17 cellular contexts compared by ENCODE assay signal in the genomic region with DNA sequence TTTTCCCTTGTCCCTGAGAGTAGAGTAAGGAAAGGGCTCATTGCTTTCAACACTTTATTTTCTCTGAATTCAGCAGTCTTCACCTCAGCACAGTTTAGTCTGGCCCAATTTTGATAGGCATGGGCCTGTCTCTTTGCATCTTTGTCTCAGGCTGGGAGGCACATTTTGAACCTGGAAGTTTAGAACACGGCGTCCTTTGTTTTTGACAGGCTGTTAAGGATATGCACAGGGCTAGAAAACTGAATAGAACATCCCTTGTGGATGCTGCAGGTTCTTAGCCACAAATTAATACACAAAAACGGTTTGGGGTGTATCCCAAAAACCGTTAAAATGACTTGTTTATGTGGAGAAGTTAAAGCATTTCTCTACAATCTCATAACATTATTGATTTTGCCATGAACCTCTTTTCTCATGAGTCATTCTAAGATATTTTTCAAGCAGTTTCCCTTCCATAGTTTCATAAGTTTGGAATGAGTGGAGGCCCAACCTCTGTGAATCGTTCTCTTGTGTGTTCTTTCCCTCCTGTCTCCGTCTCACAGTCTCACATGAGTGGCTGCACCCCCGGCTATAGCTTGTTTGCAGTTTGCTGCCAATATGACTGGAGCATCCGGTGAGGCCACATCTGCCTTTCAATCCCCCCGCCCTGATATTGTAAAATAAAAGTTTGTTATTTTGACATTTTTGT.
DNase-seq lines count a peak whose midpoint lies in the region; ATAC-seq, FAIRE-seq and TF ChIP-seq lines count a peak whose summit lies in the region.
"Had no signal": no experiment of that assay in that cellular context is flagged by ENCODE, and none has a peak within 500 bp of the region (broad histone marks: within the 10 kb centered on the region; RNA-seq: fewer than 3 reads in every experiment).

No MANE protein-coding gene starts in this region.

- H3K4me3 ChIP-seq in IMR-90 (ENCODE audit: insufficient read depth, low read depth, low read length) (no peak overlapping the region), brain microvascular endothelial cell (ENCODE audit: low read depth, low read length) (no peak overlapping the region)
- H3K4me3 ChIP-seq: A549 had no signal

- peaks cover 16% of the 10 kb centered on the region for H3K9me3 ChIP-seq in IMR-90 (ENCODE audit: control insufficient read depth, insufficient read depth, low read length)
- H3K9me3 ChIP-seq: A549 had no signal

- no TSS peak for BruUV-seq in IMR-90 (replicated peaks; lab: Mats Ljungman, UMichigan)

- no peak overlapping the region for H3K9ac ChIP-seq in IMR-90 (ENCODE audit: low read depth, low read length)

- H3K27me3 ChIP-seq in IMR-90 (ENCODE audit: control insufficient read depth, insufficient read depth, low read length) (no peaks in the 10 kb centered on the region), brain microvascular endothelial cell (replicated peaks) (no peaks in the 10 kb centered on the region)

- no peak overlapping the region for H2BK20ac ChIP-seq in IMR-90 (ENCODE audit: low read depth, low read length)

- intact Hi-C loops in IMR-90 (cut with micrococcal nuclease), result no loop called here

- H3K79me1 ChIP-seq in IMR-90 (ENCODE audit: low read depth in 1 of 2, low read length in 2 of 2), result no peaks in the 10 kb centered on the region

- dilution Hi-C loops in IMR-90 (cut with HindIII; ENCODE audit: low sequenced_read_pairs, unreplicated experiment), result no loop called here

- no peak for TF ChIP-seq CTCF in IMR-90 (conservative IDR thresholded peaks at IDR 0.05; ENCODE audit: low read depth, low read length)
- TF ChIP-seq CTCF in brain microvascular endothelial cell (IDR thresholded peaks at IDR 0.05; ENCODE audit: low read depth, low read length, missing control alignments), result no peak

- peak; percentile 56 for DNase-seq in AG08395 (ENCODE audit: low spot score)
- DNase-seq in IMR-90, result peak; percentile 6
- peak; percentile 66 for DNase-seq in brain microvascular endothelial cell
- DNase-seq in iris pigment epithelial cell (ENCODE audit: low read depth), result peak; percentile 72
- no peak for DNase-seq in caudate nucleus (lab: John Stamatoyannopoulos, UW)
- no peak for DNase-seq in GM12891 (ENCODE audit: insufficient read length, low spot score)
- DNase-seq in stimulated activated CD4-positive, alpha-beta T cell treated with anti-CD3 and anti-CD28 coated beads, Interleukin-4, amount 100 ng/mL, for 4 hours, result no peak
- DNase-seq: activated B cell treated with CpG ODN at 0.5 μM for 24 hours; activated CD8-positive, alpha-beta memory T cell treated with anti-CD3 and anti-CD28 coated beads, Interleukin-2, amount 50 U/mL, for 4 hours; activated naive CD4-positive, alpha-beta T cell treated with anti-CD3 and anti-CD28 coated beads, Interleukin-2, amount 50 U/mL, for 16 hours; NCI-H1092; NCI-H2227 treated with DMSO at 0.1 percent for 48 hours; nucleus accumbens; substantia nigra had no signal

- no peak for FAIRE-seq in GM12891 (lab: Jason Lieb, UNC)
- FAIRE-seq: A549, colon had no signal

- ATAC-seq in IMR-90 (ENCODE audit: low read depth), result peak; percentile 35; the same call in 1 of the 2 replicates
- no peak for ATAC-seq in GM18861 (IDR thresholded peaks at IDR 0.05; ENCODE audit: unreplicated experiment)
- ATAC-seq: A549 had no signal

- H2AK9ac ChIP-seq in IMR-90 (replicated peaks; ENCODE audit: low read depth, low read length, poor library complexity), result no peak overlapping the region

- no peaks in the 10 kb centered on the region for H3K9me1 ChIP-seq in IMR-90 (ENCODE audit: insufficient read depth, low read length)

- no peak overlapping the region for H3K56ac ChIP-seq in IMR-90 (ENCODE audit: extremely low read depth, insufficient read depth, low read length)

- CTCF ChIA-PET in IMR-90 (lab: Yijun Ruan, JAX), result no interaction called here

- no peaks in the 10 kb centered on the region for H3K4me1 ChIP-seq in IMR-90 (ENCODE audit: control insufficient read depth, insufficient read depth, low read length)

- no peak overlapping the region for H2AK5ac ChIP-seq in IMR-90 (ENCODE audit: low read depth, low read length)

- no peak overlapping the region for H4K91ac ChIP-seq in IMR-90 (ENCODE audit: insufficient read depth, low read depth, low read length)

- no peak overlapping the region for H3K4ac ChIP-seq in IMR-90 (ENCODE audit: low read depth, low read length)

- H2AFZ ChIP-seq in IMR-90 (replicated peaks; ENCODE audit: low read length, poor library complexity), result no peak overlapping the region

- no peak overlapping the region for H3K4me2 ChIP-seq in IMR-90 (ENCODE audit: low read depth, low read length)
- H3K4me2 ChIP-seq: A549 had no signal

- WGBS in IMR-90 (ENCODE audit: extremely low coverage in 2 of 2, insufficient read length in 1 of 2), 2 experiments, result no CpG with 5 or more reads among the region's 9 CpGs

- in situ Hi-C loops in IMR-90 (cut with MboI; ENCODE audit: low sequenced_read_pairs), result no loop called here
- in situ Hi-C loops in brain microvascular endothelial cell (cut with HindIII; ENCODE audit: low pct_ligation_motif_present, low sequenced_read_pairs), result no loop called here

- H3K27ac ChIP-seq in IMR-90 (ENCODE audit: insufficient read depth, low read length) (no peak overlapping the region), brain microvascular endothelial cell (peak overlapping the region; percentile 15), caudate nucleus (ENCODE audit: low read depth, low read length) (no peak overlapping the region)
- H3K27ac ChIP-seq: A549 had no signal

- no peak overlapping the region for H2BK15ac ChIP-seq in IMR-90 (ENCODE audit: low read depth, low read length)

- no peak for TF ChIP-seq RAD21 in IMR-90 (IDR thresholded peaks at IDR 0.05; ENCODE audit: low read length)

- no peaks in the 10 kb centered on the region for H4K20me1 ChIP-seq in IMR-90 (ENCODE audit: insufficient read depth, low read length)

- H3K36me3 ChIP-seq in IMR-90 (ENCODE audit: control insufficient read depth, insufficient read depth, low read length), result no peaks in the 10 kb centered on the region
- no peaks in the 10 kb centered on the region for H3K36me3 ChIP-seq in brain microvascular endothelial cell (replicated peaks)

- POLR2A ChIA-PET in IMR-90 (lab: Charles Lee; ENCODE audit: unreplicated experiment), result no interaction called here

- TF ChIP-seq POLR2A in IMR-90 (IDR thresholded peaks at IDR 0.05; ENCODE audit: low read depth, low read length) (no peak), GM12891 (IDR thresholded peaks at IDR 0.05; ENCODE audit: low read depth, low read length) (no peak)

- no peak overlapping the region for H3K14ac ChIP-seq in IMR-90 (replicated peaks; ENCODE audit: low read depth, low read length)

- no peak overlapping the region for H4K5ac ChIP-seq in IMR-90 (ENCODE audit: low read depth, low read length)

- no peak overlapping the region for H2BK120ac ChIP-seq in IMR-90 (ENCODE audit: low read depth, low read length)

- H3K23ac ChIP-seq in IMR-90 (ENCODE audit: low read depth, low read length), result no peak overlapping the region

- no peak overlapping the region for H3K18ac ChIP-seq in IMR-90 (ENCODE audit: low read depth, low read length)

- H4K8ac ChIP-seq in IMR-90 (ENCODE audit: low read depth in 2 of 2, low read length in 2 of 2), result no peak overlapping the region

- H2BK5ac ChIP-seq in IMR-90 (ENCODE audit: low read depth, low read length, poor library complexity, severe bottlenecking), result no peak overlapping the region

TF ChIP-seq in IMR-90, 13 proteins besides CTCF, POLR2A, EP300 and RAD21:
- TF ChIP-seq FOS (IDR thresholded peaks at IDR 0.05; ENCODE audit: low read depth, low read length) (no peak), CEBPB (IDR thresholded peaks at IDR 0.05; ENCODE audit: low read depth, low read length) (no peak), MAFK (IDR thresholded peaks at IDR 0.05; ENCODE audit: low read depth, low read length) (no peak), RCOR1 (IDR thresholded peaks at IDR 0.05; ENCODE audit: insufficient replicate concordance, low read length) (no peak), BHLHE40 (IDR thresholded peaks at IDR 0.05; ENCODE audit: low read depth, low read length) (no peak), SMC3 (IDR thresholded peaks at IDR 0.05; ENCODE audit: low read depth, low read length) (no peak), CHD1 (IDR thresholded peaks at IDR 0.05; ENCODE audit: low read depth, low read length) (no peak)

TF ChIP-seq in GM12891, 5 proteins besides CTCF, POLR2A, EP300 and RAD21:
- TF ChIP-seq POLR2AphosphoS5 (IDR thresholded peaks at IDR 0.05; ENCODE audit: low read depth, low read length), result no peak
- TF ChIP-seq TAF1 (IDR thresholded peaks at IDR 0.05; ENCODE audit: low read depth, low read length), result no peak
- TF ChIP-seq POU2F2 (IDR thresholded peaks at IDR 0.05; ENCODE audit: low read depth, low read length), result no peak
- no peak for TF ChIP-seq SPI1 (IDR thresholded peaks at IDR 0.05; ENCODE audit: low read depth, low read length)
- TF ChIP-seq PAX5 (IDR thresholded peaks at IDR 0.05; ENCODE audit: insufficient read depth, low read length, severe bottlenecking), result no peak

Comparison
In these comparisons a context has a peak if more than half of its experiments do, and no peak if none do; other contexts are left out.
1. DNase-seq: peak in AG08395 (single experiment), IMR-90 (single experiment), brain microvascular endothelial cell (single experiment) and iris pigment epithelial cell (single experiment); none in caudate nucleus (0 of 61), GM12891 (single experiment) and stimulated activated CD4-positive, alpha-beta T cell treated with anti-CD3 and anti-CD28 coated beads, Interleukin-4, amount 100 ng/mL, for 4 hours (0 of 2).